In genomic region chr19:6737873-6738725, GRCh38 we compare ENCODE assay signal across 8 cellular contexts. TPM values are rescaled to one million over a fixed set of nuclear protein-coding genes. Genes with fewer than 3 reads are reported as not detected.
DNase-seq lines count a peak whose midpoint lies in the region; ATAC-seq and TF ChIP-seq lines count a peak whose summit lies in the region.

No MANE protein-coding gene starts in this region.

- H3K27me3 ChIP-seq in BE2C, result no peaks in the 10 kb centered on the region

- no peaks in the 10 kb centered on the region for H3K9me3 ChIP-seq in BE2C

- H3K4me1 ChIP-seq in BE2C, result peaks cover 5% of the 10 kb centered on the region

- H3K4me3 ChIP-seq in BE2C (ENCODE audit: low read depth, low read length), result peak overlapping the region; percentile 43

- peaks cover 21% of the 10 kb centered on the region for H3K36me3 Mint-ChIP-seq in central memory CD8-positive, alpha-beta T cell (ENCODE audit: insufficient read depth)

- peaks cover 35% of the 10 kb centered on the region for H3K4me1 Mint-ChIP-seq in central memory CD8-positive, alpha-beta T cell

- TF ChIP-seq CTCF in BE2C (IDR thresholded peaks at IDR 0.05; ENCODE audit: low read depth, low read length), result peak; percentile 66

- H3K27ac Mint-ChIP-seq in central memory CD8-positive, alpha-beta T cell (ENCODE audit: low read depth), result peak overlapping the region; percentile 100

- peak; percentile 13 for ATAC-seq in central memory CD8-positive, alpha-beta T cell (replicated peaks; ENCODE audit: extremely low read depth, poor library complexity, severe bottlenecking)
- no peak for ATAC-seq in HG02588 (IDR thresholded peaks at IDR 0.05; ENCODE audit: unreplicated experiment)

- peak overlapping the region; percentile 89 for H3K4me3 Mint-ChIP-seq in central memory CD8-positive, alpha-beta T cell

- no peaks in the 10 kb centered on the region for H3K36me3 ChIP-seq in BE2C

- no peaks in the 10 kb centered on the region for H3K27me3 Mint-ChIP-seq in central memory CD8-positive, alpha-beta T cell

- H3K9me3 Mint-ChIP-seq in central memory CD8-positive, alpha-beta T cell, result no peaks in the 10 kb centered on the region

- peak; percentile 72 for DNase-seq in BE2C
- DNase-seq in GM19240 (ENCODE audit: insufficient read length, low spot score), result peak; percentile 83
- peak; percentile 40 for DNase-seq in NCI-H2227 (lab: John Stamatoyannopoulos, UW; ENCODE audit: unreplicated experiment)
- peak; percentile 55 for DNase-seq in activated CD4-positive, CD25-positive, alpha-beta regulatory T cell treated with anti-CD3 and anti-CD28 coated beads, Interleukin-2, amount 50 U/mL, for 16 hours (ENCODE audit: low read depth, low spot score)
- peak; percentile 58 to 63 for DNase-seq in central memory CD8-positive, alpha-beta T cell (ENCODE audit: low spot score in 2 of 2)
- peak; percentile 91 for DNase-seq in left kidney (ENCODE audit: low read depth, low spot score)
- DNase-seq in stimulated activated CD4-positive, alpha-beta T cell treated with anti-CD3 and anti-CD28 coated beads, Interleukin-2, amount 100 ng/mL, for 24 hours, result peak; percentile 80 to 81

RNA-seq across cellular contexts. Expression of gene GPR108, which starts 0.7 kb away (rescaled TPM):
- polyA plus RNA-seq in BE2C (2012; ENCODE audit: insufficient read depth, insufficient read length, low read depth), result 71.0 TPM

RNA-seq across cellular contexts. Expression of gene TRIP10, which starts 1.4 kb away (rescaled TPM):
- 24.6 TPM for polyA plus RNA-seq in BE2C (2012; ENCODE audit: insufficient read depth, insufficient read length, low read depth)

RNA-seq across cellular contexts. Expression of gene C3, which starts 17.6 kb away (rescaled TPM):
- polyA plus RNA-seq in BE2C (2012; ENCODE audit: insufficient read depth, insufficient read length, low read depth), result not detected

RNA-seq across cellular contexts. Expression of gene SH2D3A, which starts 29.1 kb away (rescaled TPM):
- 0.36 TPM for polyA plus RNA-seq in BE2C (2012; ENCODE audit: insufficient read depth, insufficient read length, low read depth)

RNA-seq across cellular contexts. Expression of gene VAV1, which starts 34.4 kb away (rescaled TPM):
- polyA plus RNA-seq in BE2C (2012; ENCODE audit: insufficient read depth, insufficient read length, low read depth), result not detected

Comparison
In these comparisons a context has a peak if more than half of its experiments do, and no peak if none do; other contexts are left out.
1. DNase-seq: peak in every context shown above with its lines; median percentile 91 in left kidney; 83 in GM19240; 80 in stimulated activated CD4-positive, alpha-beta T cell treated with anti-CD3 and anti-CD28 coated beads, Interleukin-2, amount 100 ng/mL, for 24 hours; 72 in BE2C; 60 in central memory CD8-positive, alpha-beta T cell; 55 in activated CD4-positive, CD25-positive, alpha-beta regulatory T cell treated with anti-CD3 and anti-CD28 coated beads, Interleukin-2, amount 50 U/mL, for 16 hours; 40 in NCI-H2227.